Comparison of ENCODE assay signal across 1 cellular context in the genomic region with DNA sequence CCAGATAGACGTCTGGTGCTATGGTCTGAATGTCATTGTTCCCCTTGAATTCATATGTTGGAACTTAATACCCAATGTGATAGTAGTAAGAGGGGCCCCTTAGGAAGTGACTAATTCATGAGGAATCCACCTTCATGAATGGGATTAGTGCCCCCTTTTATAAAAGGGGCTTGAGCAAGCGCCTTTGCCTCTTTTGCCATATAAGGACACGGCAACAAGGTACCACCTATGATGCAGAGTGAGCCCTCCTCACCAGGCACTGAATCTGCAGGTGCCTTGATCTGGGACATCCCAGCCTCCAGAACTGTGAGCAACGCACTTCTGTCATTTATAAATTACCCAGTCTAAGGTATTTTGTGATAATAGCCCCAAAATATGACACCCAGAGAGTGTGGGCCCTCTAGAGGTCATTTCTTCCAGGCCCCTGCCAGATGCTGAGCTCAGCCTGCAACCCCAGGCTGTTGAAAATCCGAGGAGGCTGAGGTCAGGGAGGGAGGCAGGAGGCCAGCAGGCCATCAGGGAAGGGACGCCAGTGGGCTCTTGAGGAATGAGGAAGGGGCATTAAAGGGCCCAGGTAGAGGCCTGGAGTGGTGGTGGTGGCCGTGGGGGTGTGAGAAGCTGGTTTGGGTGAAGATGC. TPM values are rescaled to one million over a fixed set of nuclear protein-coding genes. Genes with fewer than 3 reads are reported as not detected.
"Had no signal": no experiment of that assay in that cellular context is flagged by ENCODE, and none has a peak within 500 bp of the region (broad histone marks: within the 10 kb centered on the region; RNA-seq: fewer than 3 reads in every experiment).

No MANE protein-coding gene starts in this region.

RNA-seq across cellular contexts. Expression of a gene that starts 48.1 kb away (rescaled TPM):
- total RNA-seq: H4 had no signal
